In the genomic region with DNA sequence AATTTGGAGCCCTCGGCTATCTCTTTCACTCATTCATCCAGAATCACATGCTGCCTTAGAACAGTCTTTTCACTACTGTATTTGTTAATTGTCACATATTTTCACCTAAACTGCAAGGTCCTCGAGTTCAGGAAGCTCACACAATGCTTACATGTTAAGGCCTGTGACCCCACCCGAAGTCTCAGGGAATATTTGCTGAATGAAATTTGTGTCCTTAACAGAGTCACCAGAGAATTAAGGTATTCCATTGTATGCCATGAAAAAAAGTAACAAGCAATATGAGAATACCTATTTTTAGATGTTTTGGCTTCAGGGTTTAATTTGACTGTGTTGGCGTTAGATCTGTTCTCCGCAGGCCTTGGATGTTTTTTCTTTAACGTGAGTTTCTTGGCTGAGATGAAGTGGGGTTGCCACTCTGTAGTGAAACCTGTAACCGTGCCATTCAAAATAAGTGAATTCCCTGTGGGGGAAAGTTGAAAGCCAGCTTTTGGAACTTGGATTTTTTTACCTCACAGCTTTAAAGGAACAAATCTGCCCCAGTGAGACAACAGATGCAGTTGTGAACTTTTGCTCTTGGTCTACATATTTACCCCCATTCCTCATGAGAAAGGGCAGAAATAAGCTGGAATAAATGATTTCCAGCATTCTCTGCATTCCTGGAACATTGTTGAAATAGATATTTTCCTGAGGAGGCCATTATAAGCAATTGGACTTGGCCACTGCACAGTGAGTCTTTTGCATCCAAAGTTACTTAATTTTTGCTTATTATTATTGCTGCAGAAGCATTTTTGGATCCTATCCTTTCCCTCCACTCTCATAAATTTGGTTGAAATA, we compare ENCODE assay signal across 12 cellular contexts. TPM values are rescaled to one million over a fixed set of nuclear protein-coding genes. Genes with fewer than 3 reads are reported as not detected.
DNase-seq lines count a peak whose midpoint lies in the region; ATAC-seq, FAIRE-seq and TF ChIP-seq lines count a peak whose summit lies in the region.
"Had no signal": no experiment of that assay in that cellular context is flagged by ENCODE, and none has a peak within 500 bp of the region (broad histone marks: within the 10 kb centered on the region; RNA-seq: fewer than 3 reads in every experiment).

No MANE protein-coding gene starts in this region.

- WGBS in prostate gland, result 25% methylated on average over 7 of the region's 7 CpGs
- WGBS in small intestine, 3 donors, result 65 to 74% (median 71%) methylated on average over 7 of the region's 7 CpGs

- no peak for ATAC-seq in T-cell (replicated peaks in 1 of 4)

- H3K9me3 Mint-ChIP-seq in T-cell, result no peaks in the 10 kb centered on the region

- FAIRE-seq in GM19239 (lab: Jason Lieb, UNC), result no peak
- FAIRE-seq in small intestine (lab: Jason Lieb, UNC), result no peak
- FAIRE-seq: endometrium had no signal

- TF ChIP-seq POLR2A in prostate gland (IDR thresholded peaks at IDR 0.05), result no peak

- no peak overlapping the region for H3K4me3 ChIP-seq in AG09309 (ENCODE audit: control insufficient read depth, low read depth, low read length)
- no peak overlapping the region for H3K4me3 ChIP-seq in SJSA1
- H3K4me3 ChIP-seq in prostate gland, result no peak overlapping the region
- no peak overlapping the region for H3K4me3 ChIP-seq in small intestine (ENCODE audit: low read depth in 1 of 2, low read length in 2 of 2)

- no peaks in the 10 kb centered on the region for H3K9me3 ChIP-seq in SJSA1 (replicated peaks)
- no peaks in the 10 kb centered on the region for H3K9me3 ChIP-seq in prostate gland
- no peaks in the 10 kb centered on the region for H3K9me3 ChIP-seq in small intestine (ENCODE audit: control insufficient read depth, low read depth)

- intact Hi-C loops in prostate gland (cut with DNase I), result no loop called here

- no peaks in the 10 kb centered on the region for H3K36me3 Mint-ChIP-seq in T-cell

- POLR2A ChIA-PET in T-cell (lab: Charles Lee), result no interaction called here

- CTCF ChIA-PET in T-cell (lab: Charles Lee), result no interaction called here

- H3K27me3 Mint-ChIP-seq in T-cell, result peaks cover 7 to 14% of the 10 kb centered on the region in 2 donors

- H3K36me3 ChIP-seq in SJSA1 (no peaks in the 10 kb centered on the region), prostate gland (no peaks in the 10 kb centered on the region), small intestine (ENCODE audit: control insufficient read depth in 2 of 2, insufficient read depth in 2 of 2, low read length in 2 of 2) (no peaks in the 10 kb centered on the region)

- no peak overlapping the region for H3K4me3 Mint-ChIP-seq in T-cell

- DNase-seq in AG09309 (ENCODE audit: low read depth), result peak; percentile 66
- peak in 1 of 2 experiments; percentile 53 for DNase-seq in SJSA1 (ENCODE audit: low read depth in 1 of 2, low spot score in 2 of 2)
- DNase-seq in fibroblast of gingiva (ENCODE audit: low read depth), result peak; percentile 77
- no peak for DNase-seq in prostate gland (ENCODE audit: low spot score)
- no peak for DNase-seq in GM19239 (ENCODE audit: insufficient read length, low spot score)
- no peak for DNase-seq in small intestine
- no peak for DNase-seq in T-cell
- no peak for DNase-seq in SKM-1 treated with dmso at 0.1 percent for 144 hours (lab: John Stamatoyannopoulos, UW; ENCODE audit: unreplicated experiment)
- DNase-seq: NCI-H1694, SIG-M5 had no signal

- no peaks in the 10 kb centered on the region for H3K27me3 ChIP-seq in SJSA1 (replicated peaks)
- no peaks in the 10 kb centered on the region for H3K27me3 ChIP-seq in prostate gland (replicated peaks; ENCODE audit: insufficient read depth)
- H3K27me3 ChIP-seq in small intestine (ENCODE audit: control insufficient read depth in 2 of 2, insufficient read depth in 2 of 2, low read length in 2 of 2), result no peaks in the 10 kb centered on the region

- peaks cover 41% of the 10 kb centered on the region for H3K4me1 ChIP-seq in SJSA1 (replicated peaks)
- no peaks in the 10 kb centered on the region for H3K4me1 ChIP-seq in prostate gland (replicated peaks)
- H3K4me1 ChIP-seq in small intestine (ENCODE audit: control insufficient read depth in 2 of 2, insufficient read depth in 1 of 2, low read depth in 1 of 2, low read length in 1 of 2), result no peaks in the 10 kb centered on the region

- no peaks in the 10 kb centered on the region for H3K4me1 Mint-ChIP-seq in T-cell

- no peak for TF ChIP-seq CTCF in AG09309 (IDR thresholded peaks at IDR 0.05; ENCODE audit: control insufficient read depth, insufficient read depth, low read depth, low read length, missing control alignments)
- no peak for TF ChIP-seq CTCF in prostate gland (IDR thresholded peaks at IDR 0.05)

- peak overlapping the region; percentile 79 for H3K27ac ChIP-seq in SJSA1
- H3K27ac ChIP-seq in prostate gland, result peak overlapping the region; percentile 0 to 1
- H3K27ac ChIP-seq in small intestine (ENCODE audit: low read depth in 1 of 2, low read length in 1 of 2), result no peak overlapping the region

- no peak overlapping the region for H3K27ac Mint-ChIP-seq in T-cell

RNA-seq across cellular contexts. Expression of gene FBP1, which starts 35.9 kb away (rescaled TPM):
- total RNA-seq in SJSA1 (2014; rRNA removed; shearing (Covaris generic)), result not detected in 2 replicates
- total RNA-seq in prostate gland (10 to 100 TPM; 19.5 to 41.4 TPM), T-cell (1 to 10 TPM; 3.5 to 6.6 (median 3.8) TPM)
- 1,000 to 10,000 TPM in 1 of 3 donors, 100 to 1,000 TPM in 2; 113 to 1,158 (median 497) TPM for polyA plus RNA-seq in small intestine
- polyA plus RNA-seq: neural cell had no signal

RNA-seq across cellular contexts. Expression of gene AOPEP, which starts 51.3 kb away (rescaled TPM):
- total RNA-seq in SJSA1 (2014; rRNA removed; shearing (Covaris generic)), result 28.6 and 39.6 TPM in 2 replicates
- 100 to 1,000 TPM; 107 to 188 TPM for total RNA-seq in prostate gland
- 10 to 100 TPM; 28.1 to 34.7 (median 28.6) TPM for polyA plus RNA-seq in small intestine
- 10 to 100 TPM; 10.4 to 14.8 (median 11.3) TPM for total RNA-seq in T-cell

Comparison
In these comparisons a context has a peak if more than half of its experiments do, and no peak if none do; other contexts are left out.
1. DNase-seq: peak in AG09309 (single experiment) and fibroblast of gingiva (single experiment); none in prostate gland (single experiment), GM19239 (single experiment), small intestine (single experiment), T-cell (0 of 34) and SKM-1 treated with dmso at 0.1 percent for 144 hours (single experiment).
2. H3K27ac ChIP-seq: peak in SJSA1 (single experiment) and prostate gland (2 of 2); none in small intestine (0 of 2).